ENCODE assay signal across 38 cellular contexts in genomic region chr13:43408274-43408673, GRCh38.
"Had no signal": no experiment of that assay in that cellular context is flagged by ENCODE, and none has a peak within 500 bp of the region (broad histone marks: within the 10 kb centered on the region; RNA-seq: fewer than 3 reads in every experiment).

No MANE protein-coding gene starts in this region.

- ATAC-seq: activated naive CD4-positive, alpha-beta T cell treated with anti-CD3 and anti-CD28 coated beads, Interleukin-2, amount 50 U/mL, for 72 hours; activated T-cell treated with anti-CD3 and anti-CD28 coated beads, Interleukin-2, amount 50 U/mL, for 4 hours; PC-3; WTC11 had no signal

- H3K4me3 Mint-ChIP-seq: activated CD4-positive, alpha-beta memory T cell treated with anti-CD3 and anti-CD28 coated beads for 36 hours; activated naive CD4-positive, alpha-beta T cell treated with anti-CD3 and anti-CD28 coated beads for 36 hours; activated T-cell treated with anti-CD3 and anti-CD28 coated beads, Interleukin-2, amount 50 U/mL, for 4 hours; activated T-helper 1 cell treated with anti-CD3 and anti-CD28 coated beads, Interleukin-12 subunit alpha, Interleukin-12 subunit beta, Interleukin-2, Interleukin-4 antibody, amounts not matched to agents 30 ng/mL and 10 ng/mL and 1 ng/mL, durations not matched to agents 14 hours and 24 hours and 36 hours; T-helper 1 cell treated with Interleukin-12 subunit alpha and Interleukin-12 subunit beta and Interleukin-4 antibody, amounts not matched to agents 30 μg/mL and 1 μg/mL, for 36 hours; T-helper 2 cell treated with Interferon-gamma antibody and Interleukin-4, amounts not matched to agents 5 μg/mL and 100 μg/mL, for 36 hours; WTC11 had no signal

- H3K27ac Mint-ChIP-seq: activated CD4-positive, alpha-beta memory T cell treated with anti-CD3 and anti-CD28 coated beads for 36 hours; activated naive CD4-positive, alpha-beta T cell treated with anti-CD3 and anti-CD28 coated beads for 36 hours; activated naive CD4-positive, alpha-beta T cell treated with anti-CD3 and anti-CD28 coated beads, Interleukin-2, amount 50 U/mL, for 72 hours; activated T-helper 1 cell treated with anti-CD3 and anti-CD28 coated beads, Interleukin-12 subunit alpha, Interleukin-12 subunit beta, Interleukin-2, Interleukin-4 antibody, amounts not matched to agents 30 ng/mL and 10 ng/mL and 1 ng/mL, durations not matched to agents 14 hours and 24 hours and 36 hours; T-helper 1 cell treated with Interleukin-12 subunit alpha and Interleukin-12 subunit beta and Interleukin-4 antibody, amounts not matched to agents 30 μg/mL and 1 μg/mL, for 36 hours; T-helper 2 cell treated with Interferon-gamma antibody and Interleukin-4, amounts not matched to agents 5 μg/mL and 100 μg/mL, for 36 hours; WTC11 had no signal

- H3K9me3 Mint-ChIP-seq: activated CD4-positive, alpha-beta memory T cell treated with anti-CD3 and anti-CD28 coated beads for 36 hours; activated naive CD4-positive, alpha-beta T cell treated with anti-CD3 and anti-CD28 coated beads for 36 hours; activated naive CD4-positive, alpha-beta T cell treated with anti-CD3 and anti-CD28 coated beads, Interleukin-2, amount 50 U/mL, for 72 hours; activated T-cell treated with anti-CD3 and anti-CD28 coated beads, Interleukin-2, amount 50 U/mL, for 4 hours; activated T-helper 1 cell treated with anti-CD3 and anti-CD28 coated beads, Interleukin-12 subunit alpha, Interleukin-12 subunit beta, Interleukin-2, Interleukin-4 antibody, amounts not matched to agents 30 ng/mL and 10 ng/mL and 1 ng/mL, durations not matched to agents 14 hours and 24 hours and 36 hours; T-helper 1 cell treated with Interleukin-12 subunit alpha and Interleukin-12 subunit beta and Interleukin-4 antibody, amounts not matched to agents 30 μg/mL and 1 μg/mL, for 36 hours; T-helper 2 cell treated with Interferon-gamma antibody and Interleukin-4, amounts not matched to agents 5 μg/mL and 100 μg/mL, for 36 hours had no signal

- H3K36me3 ChIP-seq: adrenal gland, brain microvascular endothelial cell, Peyer's patch, SJSA1 had no signal

- H3K36me3 Mint-ChIP-seq: activated CD4-positive, alpha-beta memory T cell treated with anti-CD3 and anti-CD28 coated beads for 36 hours; activated naive CD4-positive, alpha-beta T cell treated with anti-CD3 and anti-CD28 coated beads, Interleukin-2, amount 50 U/mL, for 72 hours; WTC11 had no signal

- H3K4me3 ChIP-seq: adrenal gland, Peyer's patch, SJSA1 had no signal

- H3K4me1 ChIP-seq: adrenal gland, Peyer's patch, SJSA1 had no signal

- H3K27ac ChIP-seq: adrenal gland, brain microvascular endothelial cell, KMS-11, Peyer's patch, SJSA1 had no signal

- DNase-seq: activated CD4-positive, alpha-beta memory T cell treated with anti-CD3 and anti-CD28 coated beads for 36 hours; activated CD4-positive, alpha-beta T cell treated with anti-CD3 and anti-CD28 coated beads for 4 hours; activated CD4-positive, alpha-beta T cell treated with anti-CD3 and anti-CD28 coated beads, Interleukin-2, amount 50 U/mL, for 1 hour; activated CD4-positive, CD25-positive, alpha-beta regulatory T cell treated with anti-CD3 and anti-CD28 coated beads, Interleukin-2, amount 50 U/mL, for 72 hours; activated CD8-positive, alpha-beta memory T cell treated with anti-CD3 and anti-CD28 coated beads, Interleukin-2, amount 50 U/mL, for 4 hours; activated gamma-delta T cell treated with Interleukin-2 at 50 U/mL for 16 hours; activated naive CD4-positive, alpha-beta T cell treated with anti-CD3 and anti-CD28 coated beads for 36 hours; activated T-cell treated with anti-CD3 and anti-CD28 coated beads for 4 hours; activated T-cell treated with anti-CD3 and anti-CD28 coated beads, Interleukin-2, amount 50 U/mL, for 4 hours; adrenal gland; anterior cingulate cortex; brain microvascular endothelial cell; central memory CD4-positive, alpha-beta T cell; MM.1S; MV-4-11; NCI-H1092 treated with DMSO at 0.1 percent for 48 hours; NCI-H1417; NCI-H146; NCI-H187; NCI-H2029 treated with DMSO at 0.1 percent for 48 hours; NCI-H2107; NCI-H2171; NCI-H510A; NCI-H526 treated with DMSO at 0.1 percent for 48 hours; NCI-H774; NK-92 treated with Interleukin-12 subunit alpha and Interleukin-12 subunit beta, amount 100 ng/mL, for 24 hours; PC-3; Peyer's patch; RPMI8226; SHP77 treated with DMSO at 0.1 percent for 48 hours; SK-N-SH had no signal

- H3K27me3 ChIP-seq: adrenal gland, brain microvascular endothelial cell, Peyer's patch, SJSA1 had no signal

- H3K9me3 ChIP-seq: adrenal gland, Peyer's patch, SJSA1, SK-N-SH had no signal
